Comparison of ENCODE assay signal across 8 cellular contexts in genomic region chr2:187553908-187554703, GRCh38. TPM values are rescaled to one million over a fixed set of nuclear protein-coding genes. Genes with fewer than 3 reads are reported as not detected.
DNase-seq lines count a peak whose midpoint lies in the region; ATAC-seq and TF ChIP-seq lines count a peak whose summit lies in the region.

Gene TFPI (minus strand): TSS chr2:187554435. CDS start chr2:187503768, 50,667 bp downstream.

- peak within 1 kb of the TSS; percentile 89 for H2BK5ac ChIP-seq in IMR-90 (ENCODE audit: low read depth, low read length, poor library complexity, severe bottlenecking)

- peak within 1 kb of the TSS; percentile 69 to 70 for H4K8ac ChIP-seq in IMR-90 (ENCODE audit: low read depth in 2 of 2, low read length in 2 of 2)

- H3K27ac Mint-ChIP-seq in MCF 10A (ENCODE audit: low read depth, unreplicated experiment): peak within 1 kb of the TSS; percentile 98

- peak; percentile 66 for DNase-seq in AG08396 (ENCODE audit: low spot score)
- DNase-seq in IMR-90: peak; percentile 78
- DNase-seq in MCF 10A (ENCODE audit: unreplicated experiment): peak; percentile 72
- no peak for DNase-seq in kidney epithelial cell (ENCODE audit: low read depth)
- DNase-seq in BE2C: no peak

- peak within 1 kb of the TSS; percentile 79 for H2BK120ac ChIP-seq in IMR-90 (ENCODE audit: low read depth, low read length)

- H3K4me2 ChIP-seq in IMR-90 (ENCODE audit: low read depth, low read length): peak within 1 kb of the TSS; percentile 74

- in situ Hi-C loops in IMR-90 (cut with MboI; ENCODE audit: low sequenced_read_pairs): no loop called here

- H4K5ac ChIP-seq in IMR-90 (ENCODE audit: low read depth, low read length): peak within 1 kb of the TSS; percentile 72

- dilution Hi-C loops in IMR-90 (cut with HindIII; ENCODE audit: low sequenced_read_pairs, unreplicated experiment): no loop called here

- H3K4ac ChIP-seq in IMR-90 (ENCODE audit: low read depth, low read length): peak within 1 kb of the TSS; percentile 64; the same call in 1 of the 2 replicates

- peak within 1 kb of the TSS; percentile 98 for H3K56ac ChIP-seq in IMR-90 (ENCODE audit: extremely low read depth, insufficient read depth, low read length)

- peaks cover 4% of the 10 kb centered on the region; the same call in 1 of the 2 replicates for H4K20me1 ChIP-seq in IMR-90 (ENCODE audit: insufficient read depth, low read length)

- peak within 1 kb of the TSS; percentile 68 for H3K14ac ChIP-seq in IMR-90 (replicated peaks; ENCODE audit: low read depth, low read length)

- H3K4me1 Mint-ChIP-seq in MCF 10A (ENCODE audit: insufficient read depth, unreplicated experiment): peaks cover 20% of the 10 kb centered on the region

- ATAC-seq in IMR-90 (ENCODE audit: low read depth) (peak; percentile 79), HG03520 (IDR thresholded peaks at IDR 0.05; ENCODE audit: unreplicated experiment) (no peak), HG02852 (IDR thresholded peaks at IDR 0.05; ENCODE audit: unreplicated experiment) (no peak)

- 0 out of 2 replicates have a peak, but pooled peaks cover 2% of the 10 kb centered on the region for H3K9me1 ChIP-seq in IMR-90 (ENCODE audit: insufficient read depth, low read length)

- H3K18ac ChIP-seq in IMR-90 (ENCODE audit: low read depth, low read length): peak within 1 kb of the TSS; percentile 85

- H3K4me3 ChIP-seq in IMR-90 (ENCODE audit: insufficient read depth, low read depth, low read length): peak within 1 kb of the TSS; percentile 92
- peak within 1 kb of the TSS; percentile 55 for H3K4me3 ChIP-seq in kidney epithelial cell (ENCODE audit: low read depth, low read length)
- H3K4me3 ChIP-seq in subcutaneous abdominal adipose tissue (ENCODE audit: low read depth in 1 of 5, low read length in 5 of 5): peak within 1 kb of the TSS; percentile 59 to 72 (median 67)
- no peak within 1 kb of the TSS for H3K4me3 ChIP-seq in BE2C (ENCODE audit: low read depth, low read length)

- no peak for TF ChIP-seq CTCF in IMR-90 (conservative IDR thresholded peaks at IDR 0.05; ENCODE audit: low read depth, low read length)
- no peak for TF ChIP-seq CTCF in MCF 10A (IDR thresholded peaks at IDR 0.05; ENCODE audit: unreplicated experiment)
- no peak for TF ChIP-seq CTCF in kidney epithelial cell (IDR thresholded peaks at IDR 0.05; ENCODE audit: insufficient read depth, low read length, poor library complexity, severe bottlenecking)
- no peak for TF ChIP-seq CTCF in BE2C (IDR thresholded peaks at IDR 0.05; ENCODE audit: low read depth, low read length)

- H3K79me1 ChIP-seq in IMR-90 (ENCODE audit: low read depth in 1 of 2, low read length in 2 of 2): peaks cover 3 to 18% of the 10 kb centered on the region in 2 experiments; a peak in 2 of 4 replicates

- CTCF ChIA-PET in IMR-90 (lab: Yijun Ruan, JAX): interaction anchor here (0.6 to 1.2 kb wide), 2 partner anchors 12 to 54 kb away, joined by 3 read pairs; no protein-coding TSS in a partner anchor
- CTCF ChIA-PET in MCF 10A (lab: Yijun Ruan, JAX): interaction anchor here (0.6 to 2.5 kb wide), 8 partner anchors 14 to 55 kb away, joined by 3 to 25 read pairs (median 4); no protein-coding TSS in a partner anchor

- H3K9me3 ChIP-seq in IMR-90 (ENCODE audit: control insufficient read depth, insufficient read depth, low read length): no peaks in the 10 kb centered on the region
- H3K9me3 ChIP-seq in subcutaneous abdominal adipose tissue (ENCODE audit: control insufficient read depth in 5 of 5, low read length in 5 of 5): no peaks in the 10 kb centered on the region
- H3K9me3 ChIP-seq in BE2C: no peaks in the 10 kb centered on the region

- no peak within 1 kb of the TSS for H2AK5ac ChIP-seq in IMR-90 (ENCODE audit: low read depth, low read length)

- intact Hi-C loops in IMR-90 (cut with micrococcal nuclease): loop anchor here (2.0 kb wide), 1 partner anchor 53 kb away; no protein-coding TSS in a partner anchor
- intact Hi-C loops in MCF 10A (cut with micrococcal nuclease): no loop called here

- no peaks in the 10 kb centered on the region for H3K36me3 Mint-ChIP-seq in MCF 10A (ENCODE audit: insufficient read depth, unreplicated experiment)

- H3K23ac ChIP-seq in IMR-90 (ENCODE audit: low read depth, low read length): peak within 1 kb of the TSS; percentile 56; the same call in 1 of the 2 replicates

- H3K9ac ChIP-seq in IMR-90 (ENCODE audit: low read depth, low read length) (peak within 1 kb of the TSS; percentile 94), subcutaneous abdominal adipose tissue (ENCODE audit: low read length in 5 of 5) (peak within 1 kb of the TSS; percentile 40 to 80 (median 60))

- H3K9me3 Mint-ChIP-seq in MCF 10A (ENCODE audit: unreplicated experiment): no peaks in the 10 kb centered on the region

- TF ChIP-seq RAD21 in IMR-90 (IDR thresholded peaks at IDR 0.05; ENCODE audit: low read length): 0 out of 2 replicates have a peak, but pooled peaks have one; percentile 6

- H3K36me3 ChIP-seq in IMR-90 (ENCODE audit: control insufficient read depth, insufficient read depth, low read length): peaks cover 4% of the 10 kb centered on the region
- H3K36me3 ChIP-seq in kidney epithelial cell (ENCODE audit: control insufficient read depth, insufficient read depth, low read length): no peaks in the 10 kb centered on the region
- no peaks in the 10 kb centered on the region for H3K36me3 ChIP-seq in subcutaneous abdominal adipose tissue (ENCODE audit: control insufficient read depth in 5 of 5, insufficient read depth in 5 of 5, low read length in 5 of 5)
- no peaks in the 10 kb centered on the region for H3K36me3 ChIP-seq in BE2C

- peak within 1 kb of the TSS; percentile 84 for H3K27ac ChIP-seq in IMR-90 (ENCODE audit: insufficient read depth, low read length)
- H3K27ac ChIP-seq in subcutaneous abdominal adipose tissue (ENCODE audit: low read depth, low read length): peak within 1 kb of the TSS; percentile 73

- POLR2A ChIA-PET in IMR-90 (lab: Charles Lee; ENCODE audit: unreplicated experiment) (no interaction called here), MCF 10A (lab: Yijun Ruan, JAX) (interaction anchor here (0.6 to 2.8 kb wide), 14 partner anchors 7 to 54 kb away, joined by 3 to 25 read pairs (median 4); no protein-coding TSS in a partner anchor)

- peak within 1 kb of the TSS; percentile 82 for H4K91ac ChIP-seq in IMR-90 (ENCODE audit: insufficient read depth, low read depth, low read length)

- TF ChIP-seq POLR2A in IMR-90 (IDR thresholded peaks at IDR 0.05; ENCODE audit: low read depth, low read length): peak; percentile 91

- BruUV-seq in IMR-90 (replicated peaks; lab: Mats Ljungman, UMichigan): TSS peak; percentile 76
- TSS peak; percentile 61 for BruUV-seq in MCF 10A (replicated peaks; lab: Mats Ljungman, UMichigan)

- H2BK20ac ChIP-seq in IMR-90 (ENCODE audit: low read depth, low read length): peak within 1 kb of the TSS; percentile 75

- H3K27me3 Mint-ChIP-seq in MCF 10A (ENCODE audit: insufficient read depth, unreplicated experiment): no peaks in the 10 kb centered on the region

- no peak within 1 kb of the TSS for H2AK9ac ChIP-seq in IMR-90 (replicated peaks; ENCODE audit: low read depth, low read length, poor library complexity)

- no peak within 1 kb of the TSS for H2AFZ ChIP-seq in IMR-90 (replicated peaks; ENCODE audit: low read length, poor library complexity)

- H3K4me1 ChIP-seq in IMR-90 (ENCODE audit: control insufficient read depth, insufficient read depth, low read length) (peaks cover 3% of the 10 kb centered on the region; the same call in 1 of the 2 replicates), subcutaneous abdominal adipose tissue (ENCODE audit: control insufficient read depth in 5 of 5, insufficient read depth in 5 of 5, low read length in 5 of 5) (peaks cover 0 to 9% (median 6%) of the 10 kb centered on the region in 5 donors), BE2C (no peaks in the 10 kb centered on the region)

- peak within 1 kb of the TSS; percentile 87 for H3K4me3 Mint-ChIP-seq in MCF 10A (ENCODE audit: unreplicated experiment)

- H2BK15ac ChIP-seq in IMR-90 (ENCODE audit: low read depth, low read length): peak within 1 kb of the TSS; percentile 80

- H3K27me3 ChIP-seq in IMR-90 (ENCODE audit: control insufficient read depth, insufficient read depth, low read length) (no peaks in the 10 kb centered on the region), kidney epithelial cell (ENCODE audit: control insufficient read depth, insufficient read depth, low read length) (no peaks in the 10 kb centered on the region), subcutaneous abdominal adipose tissue (ENCODE audit: control insufficient read depth in 5 of 5, insufficient read depth in 4 of 5, low read length in 5 of 5) (no peaks in the 10 kb centered on the region), BE2C (no peaks in the 10 kb centered on the region)

- 0% methylated on average over 2 of the region's 9 CpGs; no CpG with 5 or more reads in 1 of the 2 experiments for WGBS in IMR-90 (ENCODE audit: extremely low coverage in 2 of 2, insufficient read length in 1 of 2), 2 experiments

TF ChIP-seq in IMR-90, 13 proteins besides CTCF, POLR2A, EP300 and RAD21 (continues in another document):
- TF ChIP-seq MAFK (IDR thresholded peaks at IDR 0.05; ENCODE audit: low read depth, low read length) (no peak), SMC3 (IDR thresholded peaks at IDR 0.05; ENCODE audit: low read depth, low read length) (no peak), FOS (IDR thresholded peaks at IDR 0.05; ENCODE audit: low read depth, low read length) (no peak), MAZ (IDR thresholded peaks at IDR 0.05; ENCODE audit: borderline replicate concordance, low read depth, low read length) (no peak), RFX5 (IDR thresholded peaks at IDR 0.05; ENCODE audit: low read depth, low read length) (no peak), NFE2L2 (IDR thresholded peaks at IDR 0.05; ENCODE audit: low read depth, low read length) (no peak), CEBPB (IDR thresholded peaks at IDR 0.05; ENCODE audit: low read depth, low read length) (no peak), CHD1 (IDR thresholded peaks at IDR 0.05; ENCODE audit: low read depth, low read length) (no peak), MXI1 (IDR thresholded peaks at IDR 0.05; ENCODE audit: borderline replicate concordance, low read depth, low read length) (no peak)

RNA-seq across cellular contexts. Expression of gene TFPI, which starts in this region (rescaled TPM):
- 83.0 and 93.9 TPM in 2 replicates for total RNA-seq in IMR-90 (2012; rRNA removed)
- 25.6 and 33.9 TPM in 2 replicates for polyA plus RNA-seq in IMR-90 (2012; rRNA removed)
- polyA plus RNA-seq in IMR-90 (2012; cell fraction: cytosol; rRNA removed): 5.4 and 6.5 TPM in 2 replicates
- 2.1 and 22.1 TPM in 2 replicates for polyA plus RNA-seq in IMR-90 (2012; cell fraction: nucleus; rRNA removed; ENCODE audit: low replicate concordance)
- total RNA-seq in MCF 10A (2022): 67.4 and 71.1 TPM in 2 replicates
- 31.1 and 34.2 TPM in 2 replicates for total RNA-seq in kidney epithelial cell
- polyA plus RNA-seq in BE2C (2012; ENCODE audit: insufficient read depth, insufficient read length, low read depth): 7.7 TPM

Comparison
In these comparisons a context has a peak if more than half of its experiments do, and no peak if none do; other contexts are left out.
1. DNase-seq: peak in AG08396 (single experiment), IMR-90 (single experiment) and MCF 10A (single experiment); none in kidney epithelial cell (single experiment) and BE2C (single experiment).